In the genomic region with DNA sequence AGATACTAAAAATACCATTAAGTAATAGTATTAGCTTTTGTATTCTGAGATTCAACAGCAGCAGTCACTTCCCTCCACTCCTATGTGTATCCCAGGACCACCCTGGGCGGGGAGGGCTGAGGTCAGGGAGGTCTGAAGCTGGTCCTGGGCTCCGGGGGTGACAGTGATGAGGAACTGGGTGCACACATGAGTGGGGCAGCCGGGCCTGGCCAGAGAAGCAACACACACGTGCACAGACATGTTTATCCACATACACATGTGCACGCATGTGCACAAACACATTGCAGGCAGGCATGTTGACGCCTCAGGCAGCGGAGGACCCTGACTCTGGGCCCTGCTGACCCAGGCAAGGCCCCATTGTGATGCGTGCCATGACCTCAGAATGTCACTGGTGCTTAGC, we compare ENCODE assay signal across 4 cellular contexts. TPM values are rescaled to one million over a fixed set of nuclear protein-coding genes. Genes with fewer than 3 reads are reported as not detected.
"Had no signal": no experiment of that assay in that cellular context is flagged by ENCODE, and none has a peak within 500 bp of the region (broad histone marks: within the 10 kb centered on the region; RNA-seq: fewer than 3 reads in every experiment).

No MANE protein-coding gene starts in this region.

RNA-seq across cellular contexts. Expression of gene USP6, which starts 12.6 kb away (rescaled TPM):
- total RNA-seq: osteoblast, pulmonary artery endothelial cell had no signal
- polyA plus RNA-seq: mammary epithelial cell, neural cell had no signal
